Comparison of ENCODE assay signal across 11 cellular contexts in the genomic region with DNA sequence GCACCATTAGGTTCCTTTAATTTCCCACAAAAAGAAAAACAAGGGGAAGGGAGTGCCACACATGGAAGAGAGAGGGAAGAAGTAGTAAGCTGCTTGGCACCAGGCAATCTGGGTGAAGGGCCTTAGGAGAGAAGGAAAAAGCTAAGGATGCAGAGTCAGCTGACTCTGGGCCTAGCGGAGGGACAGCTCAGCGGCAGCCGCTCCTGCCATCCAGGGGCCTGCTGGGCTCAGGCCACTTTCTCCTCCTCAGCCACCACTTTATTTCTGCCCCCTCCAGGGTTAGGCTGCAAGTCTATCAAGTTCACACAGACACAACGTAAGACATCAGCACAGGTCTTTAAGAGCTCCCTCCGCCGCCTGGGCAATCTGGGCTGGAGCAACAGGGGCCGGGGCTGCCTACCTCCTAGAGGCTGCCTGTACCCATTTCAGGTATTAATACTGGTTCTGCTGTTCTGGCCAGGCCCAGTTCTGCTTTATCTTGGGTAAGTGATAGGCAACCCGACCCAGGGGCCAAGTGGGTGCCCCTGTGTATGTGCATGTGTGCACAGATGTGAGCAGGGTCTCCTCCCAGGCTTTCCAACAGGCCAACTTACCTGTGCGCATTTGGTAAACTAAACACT. TPM values are rescaled to one million over a fixed set of nuclear protein-coding genes. Genes with fewer than 3 reads are reported as not detected.
A peak's percentile ranks its signal among the peaks of the same experiment; 100 is the strongest.
DNase-seq lines count a peak whose midpoint lies in the region; ATAC-seq and TF ChIP-seq lines count a peak whose summit lies in the region.
"Had no signal": no experiment of that assay in that cellular context is flagged by ENCODE, and none has a peak within 500 bp of the region (broad histone marks: within the 10 kb centered on the region; RNA-seq: fewer than 3 reads in every experiment).

No MANE protein-coding gene starts in this region.

- H2BK20ac ChIP-seq in IMR-90 (ENCODE audit: low read depth, low read length): no peak overlapping the region

- H3K18ac ChIP-seq in IMR-90 (ENCODE audit: low read depth, low read length): no peak overlapping the region

- H2AK5ac ChIP-seq in IMR-90 (ENCODE audit: low read depth, low read length): peak overlapping the region; percentile 15; the same call in 1 of the 2 replicates

- 0 out of 4 replicates have a peak overlapping the region, but pooled peaks have one; percentile 10 to 16 for H4K8ac ChIP-seq in IMR-90 (ENCODE audit: low read depth in 2 of 2, low read length in 2 of 2)

- no peak overlapping the region for H4K5ac ChIP-seq in IMR-90 (ENCODE audit: low read depth, low read length)

- H3K36me3 Mint-ChIP-seq in chondrocyte (ENCODE audit: low read depth): no peaks in the 10 kb centered on the region

- H3K4me1 ChIP-seq in IMR-90 (ENCODE audit: control insufficient read depth, insufficient read depth, low read length) (peaks cover 53% of the 10 kb centered on the region), thoracic aorta (ENCODE audit: control insufficient read depth in 1 of 2, low read depth in 2 of 2) (peaks cover 43 to 85% of the 10 kb centered on the region in 2 donors)

- H3K4me2 ChIP-seq in IMR-90 (ENCODE audit: low read depth, low read length): peak overlapping the region; percentile 10; the same call in 1 of the 2 replicates

- H2AFZ ChIP-seq in IMR-90 (replicated peaks; ENCODE audit: low read length, poor library complexity): no peak overlapping the region

- dilution Hi-C loops in IMR-90 (cut with HindIII; ENCODE audit: low sequenced_read_pairs, unreplicated experiment): no loop called here

- H3K27me3 Mint-ChIP-seq in chondrocyte (ENCODE audit: low read depth): no peaks in the 10 kb centered on the region
- H3K27me3 Mint-ChIP-seq: memory B cell had no signal

- H3K27ac ChIP-seq in IMR-90 (ENCODE audit: insufficient read depth, low read length) (peak overlapping the region; percentile 21; the same call in 1 of the 2 replicates), thoracic aorta (peak overlapping the region; percentile 91 to 92)

- H3K56ac ChIP-seq in IMR-90 (ENCODE audit: extremely low read depth, insufficient read depth, low read length): no peak overlapping the region

- peaks cover 73% of the 10 kb centered on the region for H3K4me1 Mint-ChIP-seq in chondrocyte (ENCODE audit: low read depth)

- peaks cover 41% of the 10 kb centered on the region for H3K9me1 ChIP-seq in IMR-90 (ENCODE audit: insufficient read depth, low read length)

- H3K9me3 ChIP-seq in IMR-90 (ENCODE audit: control insufficient read depth, insufficient read depth, low read length) (no peaks in the 10 kb centered on the region), thoracic aorta (no peaks in the 10 kb centered on the region)

- H3K9me3 Mint-ChIP-seq in chondrocyte (ENCODE audit: low read depth): no peaks in the 10 kb centered on the region
- H3K9me3 Mint-ChIP-seq: memory B cell had no signal

- POLR2A ChIA-PET in IMR-90 (lab: Charles Lee; ENCODE audit: unreplicated experiment): interaction anchor here (0.5 kb wide), 1 partner anchor 29 kb away, joined by 6 read pairs; no protein-coding TSS in a partner anchor

- no peak overlapping the region for H3K4ac ChIP-seq in IMR-90 (ENCODE audit: low read depth, low read length)

- no peak overlapping the region for H4K91ac ChIP-seq in IMR-90 (ENCODE audit: insufficient read depth, low read depth, low read length)

- TF ChIP-seq POLR2A in IMR-90 (IDR thresholded peaks at IDR 0.05; ENCODE audit: low read depth, low read length): no peak

- DNase-seq in IMR-90 (no peak), chondrocyte (ENCODE audit: low spot score) (no peak), midbrain (lab: John Stamatoyannopoulos, UW) (peak; percentile 47), thoracic aorta (ENCODE audit: low spot score) (no peak), cerebellar cortex (ENCODE audit: low spot score) (no peak), OCI-M2 (lab: John Stamatoyannopoulos, UW; ENCODE audit: unreplicated experiment) (no peak)
- DNase-seq: activated effector memory CD4-positive, alpha-beta T cell treated with anti-CD3 and anti-CD28 coated beads, Interleukin-2, amount 50 U/mL, for 16 hours; stimulated activated CD4-positive, alpha-beta T cell treated with anti-CD3 and anti-CD28 coated beads, Interleukin-4, amount 100 ng/mL, for 24 hours; T-helper 9 cell had no signal

- no TSS peak for BruUV-seq in IMR-90 (replicated peaks; lab: Mats Ljungman, UMichigan)

- H3K9ac ChIP-seq in IMR-90 (ENCODE audit: low read depth, low read length): 0 out of 2 replicates have a peak overlapping the region, but pooled peaks have one; percentile 18

- H3K27me3 ChIP-seq in IMR-90 (ENCODE audit: control insufficient read depth, insufficient read depth, low read length): no peaks in the 10 kb centered on the region
- H3K27me3 ChIP-seq in thoracic aorta (replicated peaks; ENCODE audit: insufficient read depth): no peaks in the 10 kb centered on the region

- no peak for TF ChIP-seq RAD21 in IMR-90 (IDR thresholded peaks at IDR 0.05; ENCODE audit: low read length)

- peaks cover 58 to 89% of the 10 kb centered on the region in 2 experiments for H3K79me1 ChIP-seq in IMR-90 (ENCODE audit: low read depth in 1 of 2, low read length in 2 of 2)

- H2AK9ac ChIP-seq in IMR-90 (replicated peaks; ENCODE audit: low read depth, low read length, poor library complexity): no peak overlapping the region

- no peak for TF ChIP-seq CTCF in IMR-90 (conservative IDR thresholded peaks at IDR 0.05; ENCODE audit: low read depth, low read length)
- no peak for TF ChIP-seq CTCF in chondrocyte (IDR thresholded peaks at IDR 0.05)
- TF ChIP-seq CTCF in thoracic aorta (IDR thresholded peaks at IDR 0.05): no peak

- in situ Hi-C loops in IMR-90 (cut with MboI; ENCODE audit: low sequenced_read_pairs): no loop called here

- H3K36me3 ChIP-seq in IMR-90 (ENCODE audit: control insufficient read depth, insufficient read depth, low read length) (peaks cover 51% of the 10 kb centered on the region), thoracic aorta (no peaks in the 10 kb centered on the region)

- WGBS in IMR-90 (ENCODE audit: extremely low coverage in 2 of 2, insufficient read length in 1 of 2), 2 experiments: 0% methylated on average over 1 of the region's 9 CpGs; no CpG with 5 or more reads in 1 of the 2 experiments

- no peak overlapping the region for H2BK120ac ChIP-seq in IMR-90 (ENCODE audit: low read depth, low read length)

- peak overlapping the region; percentile 89 for H3K27ac Mint-ChIP-seq in chondrocyte (ENCODE audit: unreplicated experiment)

- H3K14ac ChIP-seq in IMR-90 (replicated peaks; ENCODE audit: low read depth, low read length): 0 out of 2 replicates have a peak overlapping the region, but pooled peaks have one; percentile 10

- H3K4me3 ChIP-seq in IMR-90 (ENCODE audit: insufficient read depth, low read depth, low read length) (no peak overlapping the region), thoracic aorta (peak overlapping the region; percentile 14)

- no peak overlapping the region for H2BK5ac ChIP-seq in IMR-90 (ENCODE audit: low read depth, low read length, poor library complexity, severe bottlenecking)

- ATAC-seq in IMR-90 (ENCODE audit: low read depth) (no peak), thoracic aorta (ENCODE audit: insufficient number of reproducible peaks, low FRiP score, low read depth) (no peak), GM21528 (IDR thresholded peaks at IDR 0.05; ENCODE audit: low FRiP score, unreplicated experiment) (no peak)

- intact Hi-C loops in IMR-90 (cut with micrococcal nuclease): loop anchor here (10.0 kb wide), 1 partner anchor 293 kb away; no protein-coding TSS in a partner anchor

- no peak overlapping the region for H3K4me3 Mint-ChIP-seq in chondrocyte (ENCODE audit: unreplicated experiment)
- H3K4me3 Mint-ChIP-seq: memory B cell had no signal

- no peak overlapping the region for H3K23ac ChIP-seq in IMR-90 (ENCODE audit: low read depth, low read length)

- H2BK15ac ChIP-seq in IMR-90 (ENCODE audit: low read depth, low read length): no peak overlapping the region

- H4K20me1 ChIP-seq in IMR-90 (ENCODE audit: insufficient read depth, low read length): peaks cover 71% of the 10 kb centered on the region

- CTCF ChIA-PET in IMR-90 (lab: Yijun Ruan, JAX): interaction anchor here (0.8 kb wide), 1 partner anchor 8 kb away, joined by 3 read pairs; no protein-coding TSS in a partner anchor

TF ChIP-seq in IMR-90, 13 proteins besides CTCF, POLR2A, EP300 and RAD21 (continues in another document):
- TF ChIP-seq CEBPB (IDR thresholded peaks at IDR 0.05; ENCODE audit: low read depth, low read length) (no peak), MAZ (IDR thresholded peaks at IDR 0.05; ENCODE audit: borderline replicate concordance, low read depth, low read length) (no peak), NFE2L2 (IDR thresholded peaks at IDR 0.05; ENCODE audit: low read depth, low read length) (no peak), CHD1 (IDR thresholded peaks at IDR 0.05; ENCODE audit: low read depth, low read length) (no peak), MXI1 (IDR thresholded peaks at IDR 0.05; ENCODE audit: borderline replicate concordance, low read depth, low read length) (no peak), MAFK (IDR thresholded peaks at IDR 0.05; ENCODE audit: low read depth, low read length) (no peak), BHLHE40 (IDR thresholded peaks at IDR 0.05; ENCODE audit: low read depth, low read length) (no peak), RCOR1 (IDR thresholded peaks at IDR 0.05; ENCODE audit: insufficient replicate concordance, low read length) (no peak)
- TF ChIP-seq, protein P1, sequence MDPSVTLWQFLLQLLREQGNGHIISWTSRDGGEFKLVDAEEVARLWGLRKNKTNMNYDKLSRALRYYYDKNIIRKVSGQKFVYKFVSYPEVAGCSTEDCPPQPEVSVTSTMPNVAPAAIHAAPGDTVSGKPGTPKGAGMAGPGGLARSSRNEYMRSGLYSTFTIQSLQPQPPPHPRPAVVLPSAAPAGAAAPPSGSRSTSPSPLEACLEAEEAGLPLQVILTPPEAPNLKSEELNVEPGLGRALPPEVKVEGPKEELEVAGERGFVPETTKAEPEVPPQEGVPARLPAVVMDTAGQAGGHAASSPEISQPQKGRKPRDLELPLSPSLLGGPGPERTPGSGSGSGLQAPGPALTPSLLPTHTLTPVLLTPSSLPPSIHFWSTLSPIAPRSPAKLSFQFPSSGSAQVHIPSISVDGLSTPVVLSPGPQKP (IDR thresholded peaks at IDR 0.05; ENCODE audit: borderline replicate concordance, low read depth, low read length): no peak
- TF ChIP-seq, protein P2, sequence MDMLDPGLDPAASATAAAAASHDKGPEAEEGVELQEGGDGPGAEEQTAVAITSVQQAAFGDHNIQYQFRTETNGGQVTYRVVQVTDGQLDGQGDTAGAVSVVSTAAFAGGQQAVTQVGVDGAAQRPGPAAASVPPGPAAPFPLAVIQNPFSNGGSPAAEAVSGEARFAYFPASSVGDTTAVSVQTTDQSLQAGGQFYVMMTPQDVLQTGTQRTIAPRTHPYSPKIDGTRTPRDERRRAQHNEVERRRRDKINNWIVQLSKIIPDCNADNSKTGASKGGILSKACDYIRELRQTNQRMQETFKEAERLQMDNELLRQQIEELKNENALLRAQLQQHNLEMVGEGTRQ (IDR thresholded peaks at IDR 0.05; ENCODE audit: low read depth, low read length): no peak

RNA-seq across cellular contexts. Expression of a gene that starts 53.6 kb away (rescaled TPM):
- total RNA-seq in IMR-90 (2012; rRNA removed) (0.72 and 0.83 TPM in 2 replicates), chondrocyte (2.9 to 5.1 TPM (median 4.8 TPM) in 3 replicates), thoracic aorta (1 to 10 TPM; 4.4 to 6.0 TPM)
- polyA plus RNA-seq in IMR-90 (2012; rRNA removed): 3.1 and 3.9 TPM in 2 replicates
- 3.4 and 7.6 TPM in 2 replicates for polyA plus RNA-seq in IMR-90 (2012; cell fraction: cytosol; rRNA removed)
- polyA plus RNA-seq in IMR-90 (2012; cell fraction: nucleus; rRNA removed; ENCODE audit: low replicate concordance): 2.9 and 7.4 TPM in 2 replicates
